Comparison of ENCODE assay signal across 8 cellular contexts in genomic region chrX:107676559-107677378, GRCh38. TPM values are rescaled to one million over a fixed set of nuclear protein-coding genes. Genes with fewer than 3 reads are reported as not detected.
DNase-seq lines count a peak whose midpoint lies in the region; ATAC-seq, FAIRE-seq and TF ChIP-seq lines count a peak whose summit lies in the region.

No MANE protein-coding gene starts in this region.

- CTCF ChIA-PET in AG04449 (lab: Yijun Ruan, JAX), result interaction anchor here (1.0 to 11.3 kb wide), 5 partner anchors 15 to 74 kb away, joined by 3 to 116 read pairs (median 4); no protein-coding TSS in a partner anchor
- CTCF ChIA-PET in activated CD4-positive, alpha-beta T cell treated with anti-CD3 and anti-CD28 coated beads, Interleukin-2, amount 10 ng/mL, durations not matched to agents 7 days and 5 days (lab: Charles Lee), result interaction anchor here (0.7 to 4.0 kb wide), 5 partner anchors 10 to 52 kb away, joined by 4 to 25 read pairs (median 4); no protein-coding TSS in a partner anchor

- H3K9me3 Mint-ChIP-seq in activated CD4-positive, alpha-beta T cell treated with anti-CD3 and anti-CD28 coated beads, Interleukin-2, amount 10 ng/mL, durations not matched to agents 7 days and 5 days, result no peaks in the 10 kb centered on the region
- H3K9me3 Mint-ChIP-seq in dendritic cell treated with granulocyte-macrophage colony-stimulating factor and Interleukin-4, amounts not matched to agents 40 ng/mL and 50 ng/mL, for 4 days, result no peaks in the 10 kb centered on the region
- no peaks in the 10 kb centered on the region for H3K9me3 Mint-ChIP-seq in memory B cell
- H3K9me3 Mint-ChIP-seq in stimulated activated memory B cell treated with anti-CD40 and anti-IgM and Interleukin-4, amounts not matched to agents 10 μg/mL and 1 μg/mL and 100 μg/mL, for 72 hours, result no peaks in the 10 kb centered on the region

- no peak for TF ChIP-seq CTCF in AG04449 (IDR thresholded peaks at IDR 0.05; ENCODE audit: insufficient read depth, low read length, missing control alignments)

- intact Hi-C loops in dendritic cell treated with granulocyte-macrophage colony-stimulating factor and Interleukin-4, amounts not matched to agents 40 ng/mL and 50 ng/mL, for 4 days (cut with micrococcal nuclease), result loop anchor here (1.0 kb wide), 1 partner anchor 41 kb away; no protein-coding TSS in a partner anchor

- H3K4me3 ChIP-seq in AG04449 (ENCODE audit: low read depth, low read length), result peak overlapping the region; percentile 60

- H3K27me3 Mint-ChIP-seq in activated CD4-positive, alpha-beta T cell treated with anti-CD3 and anti-CD28 coated beads, Interleukin-2, amount 10 ng/mL, durations not matched to agents 7 days and 5 days, result no peaks in the 10 kb centered on the region
- H3K27me3 Mint-ChIP-seq in dendritic cell treated with granulocyte-macrophage colony-stimulating factor and Interleukin-4, amounts not matched to agents 40 ng/mL and 50 ng/mL, for 4 days, result no peaks in the 10 kb centered on the region
- no peaks in the 10 kb centered on the region for H3K27me3 Mint-ChIP-seq in memory B cell
- H3K27me3 Mint-ChIP-seq in stimulated activated memory B cell treated with anti-CD40 and anti-IgM and Interleukin-4, amounts not matched to agents 10 μg/mL and 1 μg/mL and 100 μg/mL, for 72 hours, result no peaks in the 10 kb centered on the region

- H3K4me1 Mint-ChIP-seq in activated CD4-positive, alpha-beta T cell treated with anti-CD3 and anti-CD28 coated beads, Interleukin-2, amount 10 ng/mL, durations not matched to agents 7 days and 5 days, result peaks cover 72% of the 10 kb centered on the region
- H3K4me1 Mint-ChIP-seq in dendritic cell treated with granulocyte-macrophage colony-stimulating factor and Interleukin-4, amounts not matched to agents 40 ng/mL and 50 ng/mL, for 4 days (ENCODE audit: low read depth), result peaks cover 76% of the 10 kb centered on the region
- H3K4me1 Mint-ChIP-seq in memory B cell, result peaks cover 45% of the 10 kb centered on the region
- peaks cover 68% of the 10 kb centered on the region for H3K4me1 Mint-ChIP-seq in stimulated activated memory B cell treated with anti-CD40 and anti-IgM and Interleukin-4, amounts not matched to agents 10 μg/mL and 1 μg/mL and 100 μg/mL, for 72 hours

- H3K4me3 Mint-ChIP-seq in activated CD4-positive, alpha-beta T cell treated with anti-CD3 and anti-CD28 coated beads, Interleukin-2, amount 10 ng/mL, durations not matched to agents 7 days and 5 days, result peak overlapping the region; percentile 83
- peak overlapping the region; percentile 83 for H3K4me3 Mint-ChIP-seq in dendritic cell treated with granulocyte-macrophage colony-stimulating factor and Interleukin-4, amounts not matched to agents 40 ng/mL and 50 ng/mL, for 4 days
- peak overlapping the region; percentile 93 for H3K4me3 Mint-ChIP-seq in memory B cell
- H3K4me3 Mint-ChIP-seq in stimulated activated memory B cell treated with anti-CD40 and anti-IgM and Interleukin-4, amounts not matched to agents 10 μg/mL and 1 μg/mL and 100 μg/mL, for 72 hours, result peak overlapping the region; percentile 95

- DNase-seq in AG04449 (ENCODE audit: low read depth, low spot score), result peak; percentile 47
- DNase-seq in GM19239 (ENCODE audit: insufficient read length, low spot score), result no peak
- peak; percentile 71 for DNase-seq in NCI-H2227 (lab: John Stamatoyannopoulos, UW; ENCODE audit: unreplicated experiment)
- DNase-seq in activated CD4-positive, alpha-beta T cell treated with anti-CD3 and anti-CD28 coated beads, Interleukin-2, amount 10 ng/mL, durations not matched to agents 7 days and 5 days, result peak; percentile 33
- DNase-seq in memory B cell (ENCODE audit: low spot score in 2 of 2), result no peak

- peak; percentile 93 for FAIRE-seq in GM19239 (lab: Jason Lieb, UNC)

- H3K27ac Mint-ChIP-seq in activated CD4-positive, alpha-beta T cell treated with anti-CD3 and anti-CD28 coated beads, Interleukin-2, amount 10 ng/mL, durations not matched to agents 7 days and 5 days, result peak overlapping the region; percentile 94
- H3K27ac Mint-ChIP-seq in dendritic cell treated with granulocyte-macrophage colony-stimulating factor and Interleukin-4, amounts not matched to agents 40 ng/mL and 50 ng/mL, for 4 days, result peak overlapping the region; percentile 95
- H3K27ac Mint-ChIP-seq in memory B cell, result peak overlapping the region; percentile 100
- H3K27ac Mint-ChIP-seq in stimulated activated memory B cell treated with anti-CD40 and anti-IgM and Interleukin-4, amounts not matched to agents 10 μg/mL and 1 μg/mL and 100 μg/mL, for 72 hours, result peak overlapping the region; percentile 97

- ATAC-seq in memory B cell (ENCODE audit: low read depth), result no peak
- ATAC-seq in stimulated activated memory B cell treated with anti-CD40 and anti-IgM and Interleukin-4, amounts not matched to agents 10 μg/mL and 1 μg/mL and 100 μg/mL, for 72 hours, result peak; percentile 39
- no peak for ATAC-seq in GM18519 (IDR thresholded peaks at IDR 0.05; ENCODE audit: low FRiP score, unreplicated experiment)

- POLR2A ChIA-PET in AG04449 (lab: Yijun Ruan, JAX), result interaction anchor here (1.1 to 2.5 kb wide), 3 partner anchors 34 to 40 kb away, joined by 3 to 10 read pairs (median 5); no protein-coding TSS in a partner anchor
- POLR2A ChIA-PET in activated CD4-positive, alpha-beta T cell treated with anti-CD3 and anti-CD28 coated beads, Interleukin-2, amount 10 ng/mL, durations not matched to agents 7 days and 5 days (lab: Charles Lee), result interaction anchor here (0.6 to 0.7 kb wide), 2 partner anchors 36 to 40 kb away, joined by 3 read pairs; no protein-coding TSS in a partner anchor

- peaks cover 4% of the 10 kb centered on the region for H3K36me3 Mint-ChIP-seq in activated CD4-positive, alpha-beta T cell treated with anti-CD3 and anti-CD28 coated beads, Interleukin-2, amount 10 ng/mL, durations not matched to agents 7 days and 5 days (ENCODE audit: low read depth)
- H3K36me3 Mint-ChIP-seq in dendritic cell treated with granulocyte-macrophage colony-stimulating factor and Interleukin-4, amounts not matched to agents 40 ng/mL and 50 ng/mL, for 4 days (ENCODE audit: low read depth), result no peaks in the 10 kb centered on the region
- peaks cover 6% of the 10 kb centered on the region for H3K36me3 Mint-ChIP-seq in memory B cell
- no peaks in the 10 kb centered on the region for H3K36me3 Mint-ChIP-seq in stimulated activated memory B cell treated with anti-CD40 and anti-IgM and Interleukin-4, amounts not matched to agents 10 μg/mL and 1 μg/mL and 100 μg/mL, for 72 hours

RNA-seq across cellular contexts. Expression of gene PRPS1, which starts 48.5 kb away (rescaled TPM):
- total RNA-seq in activated CD4-positive, alpha-beta T cell treated with anti-CD3 and anti-CD28 coated beads, Interleukin-2, amount 10 ng/mL, durations not matched to agents 7 days and 5 days, result 10 to 100 TPM; 68.9 to 73.4 TPM

Comparison
In these comparisons a context has a peak if more than half of its experiments do, and no peak if none do; other contexts are left out.
1. DNase-seq: peak in AG04449 (single experiment), NCI-H2227 (single experiment) and activated CD4-positive, alpha-beta T cell treated with anti-CD3 and anti-CD28 coated beads, Interleukin-2, amount 10 ng/mL, durations not matched to agents 7 days and 5 days (single experiment); none in GM19239 (single experiment) and memory B cell (0 of 2).
2. Peak in every context shown above with its lines, with median percentiles within 50 percentile points of each other: H3K27ac Mint-ChIP-seq and H3K4me3 Mint-ChIP-seq.